Comparison of ENCODE assay signal across 10 cellular contexts in the genomic region with DNA sequence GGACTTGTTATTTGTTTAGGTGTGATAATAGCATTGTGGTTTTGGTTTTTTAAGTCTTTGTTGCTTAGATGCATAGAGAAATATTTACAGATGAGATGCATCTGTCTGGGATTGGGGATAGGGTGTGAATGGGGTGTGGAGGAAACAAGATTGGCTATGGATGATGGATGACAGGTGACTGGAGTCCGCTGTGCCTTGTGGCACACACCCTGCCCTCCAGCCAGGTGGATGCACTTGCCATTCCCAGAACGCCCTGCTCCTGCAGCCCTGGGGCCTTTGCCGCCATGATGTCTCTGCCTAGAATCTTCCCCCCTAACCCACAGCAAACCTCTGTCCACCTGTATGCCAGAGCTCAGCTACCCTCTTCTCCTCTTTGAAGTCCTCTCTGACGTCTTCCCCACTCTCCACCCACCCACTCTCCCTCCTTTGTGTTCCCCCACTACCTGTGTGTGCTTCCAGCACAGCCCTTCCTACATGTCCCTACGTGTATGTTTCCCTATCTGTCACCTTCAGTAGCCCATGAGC. TPM values are rescaled to one million over a fixed set of nuclear protein-coding genes. Genes with fewer than 3 reads are reported as not detected.
DNase-seq lines count a peak whose midpoint lies in the region; ATAC-seq lines count a peak whose summit lies in the region.
"Had no signal": no experiment of that assay in that cellular context is flagged by ENCODE, and none has a peak within 500 bp of the region (broad histone marks: within the 10 kb centered on the region; RNA-seq: fewer than 3 reads in every experiment).

No MANE protein-coding gene starts in this region.

- H3K9me3 ChIP-seq in skeletal muscle tissue (ENCODE audit: control insufficient read depth in 3 of 3, low read length in 3 of 3) = no peaks in the 10 kb centered on the region
- H3K9me3 ChIP-seq: SJSA1 had no signal

- H3K9ac ChIP-seq in skeletal muscle tissue (ENCODE audit: low read depth in 1 of 3, low read length in 3 of 3) = peak overlapping the region in 2 of 3 donors; percentile 48 to 73

- no peak for ATAC-seq in central memory CD8-positive, alpha-beta T cell (replicated peaks; ENCODE audit: extremely low read depth, poor library complexity, severe bottlenecking)
- no peak for ATAC-seq in HG02678 (IDR thresholded peaks at IDR 0.05; ENCODE audit: unreplicated experiment)

- H3K4me1 Mint-ChIP-seq in T-helper 1 cell treated with Interleukin-12 subunit alpha and Interleukin-12 subunit beta and Interleukin-4 antibody, amounts not matched to agents 30 μg/mL and 1 μg/mL, for 36 hours (ENCODE audit: low read depth) = peaks cover 19% of the 10 kb centered on the region
- H3K4me1 Mint-ChIP-seq in central memory CD8-positive, alpha-beta T cell = peaks cover 34% of the 10 kb centered on the region

- H3K4me1 ChIP-seq in skeletal muscle tissue (ENCODE audit: control insufficient read depth in 3 of 3, insufficient read depth in 3 of 3, low read length in 3 of 3) = peaks cover 9 to 15% (median 14%) of the 10 kb centered on the region in 3 donors
- H3K4me1 ChIP-seq: SJSA1 had no signal

- peaks cover 23% of the 10 kb centered on the region for H3K27me3 Mint-ChIP-seq in T-helper 1 cell treated with Interleukin-12 subunit alpha and Interleukin-12 subunit beta and Interleukin-4 antibody, amounts not matched to agents 30 μg/mL and 1 μg/mL, for 36 hours (ENCODE audit: low read depth)
- no peaks in the 10 kb centered on the region for H3K27me3 Mint-ChIP-seq in central memory CD8-positive, alpha-beta T cell

- no peaks in the 10 kb centered on the region for H3K27me3 ChIP-seq in skeletal muscle tissue (ENCODE audit: control insufficient read depth in 3 of 3, insufficient read depth in 3 of 3, low read length in 3 of 3)
- H3K27me3 ChIP-seq: SJSA1 had no signal

- H3K9me3 Mint-ChIP-seq in T-helper 1 cell treated with Interleukin-12 subunit alpha and Interleukin-12 subunit beta and Interleukin-4 antibody, amounts not matched to agents 30 μg/mL and 1 μg/mL, for 36 hours = no peaks in the 10 kb centered on the region
- H3K9me3 Mint-ChIP-seq in central memory CD8-positive, alpha-beta T cell = no peaks in the 10 kb centered on the region

- H3K27ac Mint-ChIP-seq in T-helper 1 cell treated with Interleukin-12 subunit alpha and Interleukin-12 subunit beta and Interleukin-4 antibody, amounts not matched to agents 30 μg/mL and 1 μg/mL, for 36 hours = no peak overlapping the region
- peak overlapping the region; percentile 91 for H3K27ac Mint-ChIP-seq in central memory CD8-positive, alpha-beta T cell (ENCODE audit: low read depth)

- DNase-seq in T-helper 1 cell (no peak), NCI-H187 treated with DMSO at 0.1 percent for 48 hours (lab: John Stamatoyannopoulos, UW) (peak; percentile 50), HUDEP-2 (lab: John Stamatoyannopoulos, UW; ENCODE audit: unreplicated experiment in 76 of 76) (no peak), NCI-H524 treated with DMSO at 0.1 percent for 48 hours (lab: John Stamatoyannopoulos, UW) (no peak)
- DNase-seq in central memory CD8-positive, alpha-beta T cell (ENCODE audit: low spot score in 2 of 2) = no peak

- H3K4me3 Mint-ChIP-seq in T-helper 1 cell treated with Interleukin-12 subunit alpha and Interleukin-12 subunit beta and Interleukin-4 antibody, amounts not matched to agents 30 μg/mL and 1 μg/mL, for 36 hours = peak overlapping the region; percentile 64
- peak overlapping the region; percentile 70 for H3K4me3 Mint-ChIP-seq in central memory CD8-positive, alpha-beta T cell

- no peaks in the 10 kb centered on the region for H3K36me3 Mint-ChIP-seq in T-helper 1 cell treated with Interleukin-12 subunit alpha and Interleukin-12 subunit beta and Interleukin-4 antibody, amounts not matched to agents 30 μg/mL and 1 μg/mL, for 36 hours (ENCODE audit: low read depth)
- peaks cover 6% of the 10 kb centered on the region for H3K36me3 Mint-ChIP-seq in central memory CD8-positive, alpha-beta T cell (ENCODE audit: insufficient read depth)

- H3K36me3 ChIP-seq in skeletal muscle tissue (ENCODE audit: control insufficient read depth in 3 of 3, insufficient read depth in 3 of 3, low read length in 3 of 3) = no peaks in the 10 kb centered on the region
- H3K36me3 ChIP-seq: SJSA1 had no signal

- peak overlapping the region; percentile 4 to 66 (median 30) for H3K4me3 ChIP-seq in skeletal muscle tissue (ENCODE audit: low read length in 3 of 3)
- H3K4me3 ChIP-seq: SJSA1 had no signal

- no peak overlapping the region for H3K27ac ChIP-seq in skeletal muscle tissue (ENCODE audit: low read depth, low read length)
- H3K27ac ChIP-seq: SJSA1 had no signal

RNA-seq across cellular contexts. Expression of a gene that starts 54.7 kb away (rescaled TPM):
- total RNA-seq in skeletal muscle tissue = 18.3 TPM
- total RNA-seq: MCF 10A, SJSA1 had no signal
